ENCODE assay signal across 2 cellular contexts in the genomic region with DNA sequence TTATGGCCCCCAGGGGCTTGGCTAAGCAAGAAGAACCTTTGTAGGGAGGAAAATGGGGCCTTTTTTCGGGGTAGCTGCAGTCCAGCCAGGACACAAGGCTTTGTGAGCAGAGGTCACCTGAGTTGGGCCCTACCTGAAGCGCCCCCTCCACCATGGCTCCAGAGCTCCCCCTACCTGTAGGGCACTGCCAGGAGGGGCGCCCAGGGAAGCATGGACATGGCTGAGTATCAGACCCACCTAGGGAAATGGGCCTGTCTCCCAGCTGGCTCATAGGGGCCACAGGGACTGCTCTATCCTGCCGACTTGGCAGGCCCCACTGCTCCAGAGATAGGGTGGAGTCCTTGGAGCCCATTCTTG.
TF ChIP-seq lines count a peak whose summit lies in the region.

No MANE protein-coding gene starts in this region.

TF ChIP-seq in HEK293, 187 proteins besides CTCF, POLR2A, EP300 and RAD21:
- TF ChIP-seq, protein P1, sequence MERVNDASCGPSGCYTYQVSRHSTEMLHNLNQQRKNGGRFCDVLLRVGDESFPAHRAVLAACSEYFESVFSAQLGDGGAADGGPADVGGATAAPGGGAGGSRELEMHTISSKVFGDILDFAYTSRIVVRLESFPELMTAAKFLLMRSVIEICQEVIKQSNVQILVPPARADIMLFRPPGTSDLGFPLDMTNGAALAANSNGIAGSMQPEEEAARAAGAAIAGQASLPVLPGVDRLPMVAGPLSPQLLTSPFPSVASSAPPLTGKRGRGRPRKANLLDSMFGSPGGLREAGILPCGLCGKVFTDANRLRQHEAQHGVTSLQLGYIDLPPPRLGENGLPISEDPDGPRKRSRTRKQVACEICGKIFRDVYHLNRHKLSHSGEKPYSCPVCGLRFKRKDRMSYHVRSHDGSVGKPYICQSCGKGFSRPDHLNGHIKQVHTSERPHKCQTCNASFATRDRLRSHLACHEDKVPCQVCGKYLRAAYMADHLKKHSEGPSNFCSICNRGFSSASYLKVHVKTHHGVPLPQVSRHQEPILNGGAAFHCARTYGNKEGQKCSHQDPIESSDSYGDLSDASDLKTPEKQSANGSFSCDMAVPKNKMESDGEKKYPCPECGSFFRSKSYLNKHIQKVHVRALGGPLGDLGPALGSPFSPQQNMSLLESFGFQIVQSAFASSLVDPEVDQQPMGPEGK (tag by site-specific recombination; IDR thresholded peaks at IDR 0.05), result 0 out of 2 replicates have a peak, but pooled peaks have one; percentile 18
- TF ChIP-seq ZNF133 (tag by site-specific recombination; IDR thresholded peaks at IDR 0.05) (no peak), ZSCAN30 (tag by site-specific recombination; IDR thresholded peaks at IDR 0.05) (0 out of 2 replicates have a peak, but pooled peaks have one; percentile 42)

TF ChIP-seq in GM12878, 131 proteins besides CTCF, POLR2A, EP300 and RAD21 (continued from another document):
- TF ChIP-seq, protein P2, sequence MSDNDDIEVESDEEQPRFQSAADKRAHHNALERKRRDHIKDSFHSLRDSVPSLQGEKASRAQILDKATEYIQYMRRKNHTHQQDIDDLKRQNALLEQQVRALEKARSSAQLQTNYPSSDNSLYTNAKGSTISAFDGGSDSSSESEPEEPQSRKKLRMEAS (IDR thresholded peaks at IDR 0.05; ENCODE audit: low read depth, low read length), result no peak
- TF ChIP-seq MTA2 (IDR thresholded peaks at IDR 0.05; ENCODE audit: low read depth) (no peak), RAD51 (IDR thresholded peaks at IDR 0.05) (no peak), CREM (IDR thresholded peaks at IDR 0.05; ENCODE audit: low read depth) (no peak)
- TF ChIP-seq, protein P3, sequence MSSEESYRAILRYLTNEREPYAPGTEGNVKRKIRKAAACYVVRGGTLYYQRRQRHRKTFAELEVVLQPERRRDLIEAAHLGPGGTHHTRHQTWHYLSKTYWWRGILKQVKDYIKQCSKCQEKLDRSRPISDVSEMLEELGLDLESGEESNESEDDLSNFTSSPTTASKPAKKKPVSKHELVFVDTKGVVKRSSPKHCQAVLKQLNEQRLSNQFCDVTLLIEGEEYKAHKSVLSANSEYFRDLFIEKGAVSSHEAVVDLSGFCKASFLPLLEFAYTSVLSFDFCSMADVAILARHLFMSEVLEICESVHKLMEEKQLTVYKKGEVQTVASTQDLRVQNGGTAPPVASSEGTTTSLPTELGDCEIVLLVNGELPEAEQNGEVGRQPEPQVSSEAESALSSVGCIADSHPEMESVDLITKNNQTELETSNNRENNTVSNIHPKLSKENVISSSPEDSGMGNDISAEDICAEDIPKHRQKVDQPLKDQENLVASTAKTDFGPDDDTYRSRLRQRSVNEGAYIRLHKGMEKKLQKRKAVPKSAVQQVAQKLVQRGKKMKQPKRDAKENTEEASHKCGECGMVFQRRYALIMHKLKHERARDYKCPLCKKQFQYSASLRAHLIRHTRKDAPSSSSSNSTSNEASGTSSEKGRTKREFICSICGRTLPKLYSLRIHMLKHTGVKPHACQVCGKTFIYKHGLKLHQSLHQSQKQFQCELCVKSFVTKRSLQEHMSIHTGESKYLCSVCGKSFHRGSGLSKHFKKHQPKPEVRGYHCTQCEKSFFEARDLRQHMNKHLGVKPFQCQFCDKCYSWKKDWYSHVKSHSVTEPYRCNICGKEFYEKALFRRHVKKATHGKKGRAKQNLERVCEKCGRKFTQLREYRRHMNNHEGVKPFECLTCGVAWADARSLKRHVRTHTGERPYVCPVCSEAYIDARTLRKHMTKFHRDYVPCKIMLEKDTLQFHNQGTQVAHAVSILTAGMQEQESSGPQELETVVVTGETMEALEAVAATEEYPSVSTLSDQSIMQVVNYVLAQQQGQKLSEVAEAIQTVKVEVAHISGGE (CRISPR knock-in tag; IDR thresholded peaks at IDR 0.05), result no peak
